19 cellular contexts compared by ENCODE assay signal in genomic region chr12:23462546-23462945, GRCh38.
DNase-seq lines count a peak whose midpoint lies in the region; ATAC-seq, FAIRE-seq and TF ChIP-seq lines count a peak whose summit lies in the region.
"Had no signal": no experiment of that assay in that cellular context is flagged by ENCODE, and none has a peak within 500 bp of the region (broad histone marks: within the 10 kb centered on the region; RNA-seq: fewer than 3 reads in every experiment).

No MANE protein-coding gene starts in this region.

- no peak for DNase-seq in HepG2 (ENCODE audit: low spot score)
- DNase-seq in right lobe of liver: no peak
- no peak for DNase-seq in K562 (ENCODE audit: extremely low read depth in 1 of 4, low spot score in 3 of 4)
- DNase-seq in NCI-H1105 (lab: John Stamatoyannopoulos, UW): no peak
- no peak for DNase-seq in CD14-positive monocyte (ENCODE audit: low spot score)
- DNase-seq: ACHN; BE2C; C1 segment of cervical spinal cord; Caco-2; Calu3; CD4-positive, alpha-beta T cell; CD8-positive, alpha-beta T cell; DMS79 treated with DMSO at 0.1 percent for 48 hours; GF-D8 had no signal

- H3K4me2 ChIP-seq in HepG2 (ENCODE audit: low read depth, low read length): no peak overlapping the region
- no peak overlapping the region for H3K4me2 ChIP-seq in K562 (ENCODE audit: insufficient read depth, low read length)
- H3K4me2 ChIP-seq: BLaER1 had no signal

- H3K27me3 Mint-ChIP-seq in CD14-positive monocyte (ENCODE audit: low read depth in 3 of 3): peaks cover 0 to 2% (median 0%) of the 10 kb centered on the region in 3 donors
- H3K27me3 Mint-ChIP-seq: CD4-positive, alpha-beta T cell had no signal

- no peak overlapping the region for H2AFZ ChIP-seq in HepG2 (ENCODE audit: low read length)
- H2AFZ ChIP-seq in K562 (ENCODE audit: low read depth, low read length): no peak overlapping the region

- no peak for TF ChIP-seq RAD21 in HepG2 (CRISPR knock-in tag; IDR thresholded peaks at IDR 0.05)
- no peak for TF ChIP-seq RAD21 in K562 (CRISPR knock-in tag; conservative IDR thresholded peaks at IDR 0.05 in 1 of 2, IDR thresholded peaks at IDR 0.05 in 1 of 2)

- H4K20me1 ChIP-seq in HepG2 (ENCODE audit: insufficient read depth, low read length): no peaks in the 10 kb centered on the region
- no peaks in the 10 kb centered on the region for H4K20me1 ChIP-seq in K562 (replicated peaks; ENCODE audit: control insufficient read depth, insufficient read depth, low read length)
- H4K20me1 ChIP-seq: BLaER1 had no signal

- BruUV-seq in HepG2 (replicated peaks; lab: Mats Ljungman, UMichigan): no TSS peak
- BruUV-seq in K562 (replicated peaks; lab: Mats Ljungman, UMichigan): no TSS peak

- H3K27me3 ChIP-seq in HepG2 (ENCODE audit: control insufficient read depth in 1 of 2, insufficient read depth in 2 of 2, low read length in 2 of 2): no peaks in the 10 kb centered on the region
- H3K27me3 ChIP-seq in right lobe of liver: no peaks in the 10 kb centered on the region
- H3K27me3 ChIP-seq in K562 (ENCODE audit: control insufficient read depth in 2 of 2, insufficient read depth in 2 of 2, low read length in 2 of 2): no peaks in the 10 kb centered on the region
- H3K27me3 ChIP-seq: BE2C, BLaER1 had no signal

- WGBS in HepG2 (ENCODE audit: low lambda C conversion rate): 0% methylated on average over 3 of the region's 3 CpGs
- WGBS in right lobe of liver (ENCODE audit: insufficient coverage, low coverage, low lambda C conversion rate, missing lambda C conversion rate): 43% methylated on average over 3 of the region's 3 CpGs
- WGBS in K562 (ENCODE audit: insufficient coverage, low coverage, missing lambda C conversion rate): 76% methylated on average over 2 of the region's 3 CpGs

- TF ChIP-seq POLR2A in HepG2 (IDR thresholded peaks at IDR 0.05; ENCODE audit: insufficient read depth in 1 of 2, low read depth in 2 of 2, low read length in 2 of 2): no peak
- no peak for TF ChIP-seq POLR2A in right lobe of liver (IDR thresholded peaks at IDR 0.05)
- no peak for TF ChIP-seq POLR2A in K562 (conservative IDR thresholded peaks at IDR 0.05)

- H3K9me3 ChIP-seq in HepG2 (ENCODE audit: low read length) (no peaks in the 10 kb centered on the region), right lobe of liver (peaks cover 0 to 7% (median 0%) of the 10 kb centered on the region in 4 donors), K562 (replicated peaks; ENCODE audit: control insufficient read depth, insufficient read depth, low read depth, low read length) (peaks cover 9% of the 10 kb centered on the region; the same call in 1 of the 2 replicates)
- H3K9me3 ChIP-seq: BE2C had no signal

- H3K4me3 ChIP-seq in HepG2 (replicated peaks in 1 of 3; ENCODE audit: insufficient read depth in 1 of 3, low read depth in 2 of 3, low read length in 3 of 3) (no peak overlapping the region), right lobe of liver (no peak overlapping the region), K562 (no peak overlapping the region)
- H3K4me3 ChIP-seq: BLaER1 had no signal

- CTCF ChIA-PET in HepG2 (lab: Yijun Ruan, JAX; ENCODE audit: low intra/inter-chr PET ratio, low total read pairs) (no interaction called here), K562 (lab: Yijun Ruan, JAX; ENCODE audit: low intra/inter-chr PET ratio) (no interaction called here)

- in situ Hi-C loops in HepG2 (cut with HindIII; ENCODE audit: extremely low pct_ligation_motif_present, low pct_unique_long_range_greater_than_20kb) (no loop called here), K562 (cut with MboI) (no loop called here)

- H3K79me2 ChIP-seq in HepG2 (ENCODE audit: insufficient read depth, low read length) (no peaks in the 10 kb centered on the region), K562 (ENCODE audit: control insufficient read depth, insufficient read depth, low read length) (0 out of 3 replicates have a peak, but pooled peaks cover 3% of the 10 kb centered on the region)

- no peak overlapping the region for H3K4me3 Mint-ChIP-seq in CD14-positive monocyte
- H3K4me3 Mint-ChIP-seq: CD4-positive, alpha-beta T cell; CD8-positive, alpha-beta T cell had no signal

- H3K9ac ChIP-seq in HepG2 (ENCODE audit: insufficient read depth, low read depth, low read length): no peak overlapping the region
- H3K9ac ChIP-seq in K562 (ENCODE audit: insufficient read depth in 1 of 2, low read depth in 2 of 2, low read length in 2 of 2): no peak overlapping the region
- H3K9ac ChIP-seq: BLaER1 had no signal

- TF ChIP-seq CTCF in HepG2 (CRISPR knock-in tag; IDR thresholded peaks at IDR 0.05) (no peak), right lobe of liver (IDR thresholded peaks at IDR 0.05) (no peak), K562 (IDR thresholded peaks at IDR 0.05 in 2 of 3, conservative IDR thresholded peaks at IDR 0.05 in 1 of 3; ENCODE audit: insufficient read depth in 2 of 3, low read depth in 1 of 3, low read length in 3 of 3) (no peak), CD14-positive monocyte (IDR thresholded peaks at IDR 0.05) (no peak)

- H3K9me3 Mint-ChIP-seq in CD14-positive monocyte: peaks cover 5 to 24% (median 18%) of the 10 kb centered on the region in 7 donors

- H3K4me1 ChIP-seq in HepG2 (ENCODE audit: insufficient read depth, low read length) (no peaks in the 10 kb centered on the region), right lobe of liver (no peaks in the 10 kb centered on the region), K562 (replicated peaks in 1 of 2; ENCODE audit: control insufficient read depth in 2 of 2, insufficient read depth in 2 of 2, low read length in 2 of 2) (no peaks in the 10 kb centered on the region)
- H3K4me1 ChIP-seq: BE2C, BLaER1, Caco-2 had no signal

- POLR2A ChIA-PET in HepG2 (lab: Yijun Ruan, JAX) (no interaction called here), K562 (lab: Yijun Ruan, JAX) (no interaction called here)

- intact Hi-C loops in HepG2 (cut with micrococcal nuclease; ENCODE audit: unreplicated experiment) (no loop called here), right lobe of liver (cut with DNase I) (no loop called here), K562 (cut with micrococcal nuclease) (no loop called here), CD14-positive monocyte (cut with micrococcal nuclease) (no loop called here)

- no peaks in the 10 kb centered on the region for H3K4me1 Mint-ChIP-seq in CD14-positive monocyte

- ATAC-seq in HepG2: no peak
- ATAC-seq in right lobe of liver: no peak
- ATAC-seq in K562: no peak
- ATAC-seq: CD8-positive, alpha-beta T cell had no signal

- H3K36me3 Mint-ChIP-seq in CD14-positive monocyte: no peaks in the 10 kb centered on the region
- H3K36me3 Mint-ChIP-seq: CD8-positive, alpha-beta T cell had no signal

- H3K9me1 ChIP-seq in K562 (ENCODE audit: control insufficient read depth, insufficient read depth, low read length): no peaks in the 10 kb centered on the region

- TF ChIP-seq EP300 in HepG2 (IDR thresholded peaks at IDR 0.05; ENCODE audit: low read depth in 2 of 2, low read length in 2 of 2): no peak
- no peak for TF ChIP-seq EP300 in HepG2 (CRISPR knock-in tag; IDR thresholded peaks at IDR 0.05; ENCODE audit: borderline replicate concordance)
- TF ChIP-seq EP300 in K562 (IDR thresholded peaks at IDR 0.05; ENCODE audit: low read length): no peak

- no peak for FAIRE-seq in HepG2 (lab: Jason Lieb, UNC)
- no peak for FAIRE-seq in K562 (lab: Jason Lieb, UNC)
- FAIRE-seq: D721Med, GM12891, GM19239 had no signal

- H3K27ac ChIP-seq in HepG2 (ENCODE audit: extremely low read length, insufficient read depth, low read length) (no peak overlapping the region), right lobe of liver (no peak overlapping the region), K562 (ENCODE audit: extremely low read depth, low read depth, low read length) (no peak overlapping the region)
- H3K27ac ChIP-seq: 22Rv1, BLaER1 had no signal

- no peak overlapping the region for H3K27ac Mint-ChIP-seq in CD14-positive monocyte
- H3K27ac Mint-ChIP-seq: CD4-positive, alpha-beta T cell; CD8-positive, alpha-beta T cell had no signal

- H3K36me3 ChIP-seq in HepG2 (replicated peaks in 1 of 2; ENCODE audit: control insufficient read depth in 1 of 2, insufficient read depth in 2 of 2, low read length in 2 of 2) (no peaks in the 10 kb centered on the region), right lobe of liver (no peaks in the 10 kb centered on the region), K562 (ENCODE audit: control insufficient read depth, insufficient read depth, low read length) (no peaks in the 10 kb centered on the region)
- H3K36me3 ChIP-seq: BE2C, BLaER1 had no signal

TF ChIP-seq in HepG2, 621 proteins besides CTCF, POLR2A, EP300 and RAD21:
- peak; percentile 83 for TF ChIP-seq MAFF (IDR thresholded peaks at IDR 0.05; ENCODE audit: low read depth, low read length)
- TF ChIP-seq MAFK (conservative IDR thresholded peaks at IDR 0.05 in 1 of 2, IDR thresholded peaks at IDR 0.05 in 1 of 2; ENCODE audit: low read length in 2 of 2): peak; percentile 75 to 85
- no peak for TF ChIP-seq GFI1 (CRISPR knock-in tag; IDR thresholded peaks at IDR 0.05; ENCODE audit: borderline replicate concordance)

TF ChIP-seq in K562, 482 proteins besides CTCF, POLR2A, EP300 and RAD21:
- TF ChIP-seq MAFF (IDR thresholded peaks at IDR 0.05; ENCODE audit: low read length) (peak; percentile 70), NR2F6 (CRISPR knock-in tag; IDR thresholded peaks at IDR 0.05) (no peak), PML (IDR thresholded peaks at IDR 0.05; ENCODE audit: low read length) (no peak), NFATC3 (IDR thresholded peaks at IDR 0.05) (no peak), RBM39 (optimal IDR thresholded peaks at IDR 0.05; ENCODE audit: low read depth, low read length) (no peak), C11orf30 (IDR thresholded peaks at IDR 0.05; ENCODE audit: low read depth) (peak; percentile 80), MAFG (tag; conservative IDR thresholded peaks at IDR 0.05) (peak; percentile 64), MAFK (IDR thresholded peaks at IDR 0.05; ENCODE audit: low read length) (peak; percentile 56; the same call in 1 of the 2 replicates), POLR2AphosphoS2 (IDR thresholded peaks at IDR 0.05; ENCODE audit: low read length) (no peak), PHTF2 (CRISPR knock-in tag; IDR thresholded peaks at IDR 0.05) (no peak), ZNF316 (IDR thresholded peaks at IDR 0.05) (peak; percentile 94)

Comparison
In these comparisons a context has a peak if more than half of its experiments do, and no peak if none do; other contexts are left out.
1. Of the 241 proteins assayed by ChIP-seq in both HepG2 and K562: peak only in HepG2: none; only in K562: MAFG; in both: MAFF and MAFK; in neither: 238.